ENCODE assay signal across 31 cellular contexts in genomic region chr19:46147166-46147740, GRCh38. TPM values are rescaled to one million over a fixed set of nuclear protein-coding genes. Genes with fewer than 3 reads are reported as not detected.
"Had no signal": no experiment of that assay in that cellular context is flagged by ENCODE, and none has a peak within 500 bp of the region (broad histone marks: within the 10 kb centered on the region; RNA-seq: fewer than 3 reads in every experiment).

No MANE protein-coding gene starts in this region.

- ATAC-seq: PC-3 had no signal

- H3K36me3 Mint-ChIP-seq: activated naive CD8-positive, alpha-beta T cell treated with anti-CD3 and anti-CD28 coated beads for 36 hours had no signal

- H3K4me1 Mint-ChIP-seq: activated CD4-positive, alpha-beta T cell treated with anti-CD3 and anti-CD28 coated beads, Interleukin-2, amount 10 ng/mL, durations not matched to agents 7 days and 5 days had no signal

- H3K27ac Mint-ChIP-seq: activated CD4-positive, alpha-beta T cell treated with anti-CD3 and anti-CD28 coated beads for 36 hours; activated CD4-positive, alpha-beta T cell treated with anti-CD3 and anti-CD28 coated beads, Interleukin-2, amount 10 ng/mL, durations not matched to agents 7 days and 5 days; activated naive CD4-positive, alpha-beta T cell treated with anti-CD3 and anti-CD28 coated beads for 36 hours; activated naive CD8-positive, alpha-beta T cell treated with anti-CD3 and anti-CD28 coated beads for 36 hours; activated T-helper 1 cell treated with anti-CD3 and anti-CD28 coated beads, Interleukin-12 subunit alpha, Interleukin-12 subunit beta, Interleukin-2, Interleukin-4 antibody, amounts not matched to agents 30 ng/mL and 10 ng/mL and 1 ng/mL, durations not matched to agents 14 hours and 24 hours and 36 hours; T-helper 1 cell treated with Interleukin-12 subunit alpha and Interleukin-12 subunit beta and Interleukin-4 antibody, amounts not matched to agents 30 μg/mL and 1 μg/mL, for 36 hours; T-helper 2 cell treated with Interferon-gamma antibody and Interleukin-4, amounts not matched to agents 5 μg/mL and 100 μg/mL, for 36 hours had no signal

- DNase-seq: activated CD4-positive, alpha-beta T cell treated with anti-CD3 and anti-CD28 coated beads, Interleukin-2, amount 10 ng/mL, durations not matched to agents 7 days and 5 days; activated CD8-positive, alpha-beta memory T cell treated with anti-CD3 and anti-CD28 coated beads, Interleukin-2, amount 50 U/mL, for 4 hours; activated gamma-delta T cell treated with Interleukin-2 at 50 U/mL for 16 hours; activated T-cell treated with anti-CD3 and anti-CD28 coated beads for 4 hours; activated T-cell treated with anti-CD3 and anti-CD28 coated beads, Interleukin-2, amount 50 U/mL, for 4 hours; amniotic stem cell; aorta; brain microvascular endothelial cell; MM.1S; MV-4-11; NCI-H1092; NCI-H1436 treated with DMSO at 0.1 percent for 48 hours; NCI-H1694 treated with DMSO at 0.1 percent for 48 hours; NCI-H2029; NCI-H526; NCI-H748 treated with DMSO at 0.1 percent for 48 hours; NK-92 treated with Interleukin-12 subunit alpha and Interleukin-12 subunit beta, amount 100 ng/mL, for 24 hours; Peyer's patch; SHP77 treated with DMSO at 0.1 percent for 48 hours; SK-N-SH had no signal

- H3K4me1 ChIP-seq: Peyer's patch, SJSA1 had no signal

- H3K4me3 Mint-ChIP-seq: activated CD4-positive, alpha-beta T cell treated with anti-CD3 and anti-CD28 coated beads for 36 hours; activated CD4-positive, alpha-beta T cell treated with anti-CD3 and anti-CD28 coated beads, Interleukin-2, amount 10 ng/mL, durations not matched to agents 7 days and 5 days; activated naive CD4-positive, alpha-beta T cell treated with anti-CD3 and anti-CD28 coated beads for 36 hours; activated naive CD8-positive, alpha-beta T cell treated with anti-CD3 and anti-CD28 coated beads for 36 hours; activated T-cell treated with anti-CD3 and anti-CD28 coated beads, Interleukin-2, amount 50 U/mL, for 4 hours; activated T-helper 1 cell treated with anti-CD3 and anti-CD28 coated beads, Interleukin-12 subunit alpha, Interleukin-12 subunit beta, Interleukin-2, Interleukin-4 antibody, amounts not matched to agents 30 ng/mL and 10 ng/mL and 1 ng/mL, durations not matched to agents 14 hours and 24 hours and 36 hours; T-helper 1 cell treated with Interleukin-12 subunit alpha and Interleukin-12 subunit beta and Interleukin-4 antibody, amounts not matched to agents 30 μg/mL and 1 μg/mL, for 36 hours; T-helper 2 cell treated with Interferon-gamma antibody and Interleukin-4, amounts not matched to agents 5 μg/mL and 100 μg/mL, for 36 hours had no signal

- H3K9me3 Mint-ChIP-seq: activated CD4-positive, alpha-beta T cell treated with anti-CD3 and anti-CD28 coated beads, Interleukin-2, amount 10 ng/mL, durations not matched to agents 7 days and 5 days; activated naive CD4-positive, alpha-beta T cell treated with anti-CD3 and anti-CD28 coated beads for 36 hours; activated naive CD8-positive, alpha-beta T cell treated with anti-CD3 and anti-CD28 coated beads for 36 hours; activated T-cell treated with anti-CD3 and anti-CD28 coated beads, Interleukin-2, amount 50 U/mL, for 4 hours; activated T-helper 1 cell treated with anti-CD3 and anti-CD28 coated beads, Interleukin-12 subunit alpha, Interleukin-12 subunit beta, Interleukin-2, Interleukin-4 antibody, amounts not matched to agents 30 ng/mL and 10 ng/mL and 1 ng/mL, durations not matched to agents 14 hours and 24 hours and 36 hours; T-helper 1 cell treated with Interleukin-12 subunit alpha and Interleukin-12 subunit beta and Interleukin-4 antibody, amounts not matched to agents 30 μg/mL and 1 μg/mL, for 36 hours; T-helper 2 cell treated with Interferon-gamma antibody and Interleukin-4, amounts not matched to agents 5 μg/mL and 100 μg/mL, for 36 hours had no signal

- H3K36me3 ChIP-seq: brain microvascular endothelial cell, Peyer's patch, SJSA1 had no signal

- H3K9me3 ChIP-seq: Peyer's patch, SJSA1, SK-N-SH had no signal

- H3K27ac ChIP-seq: brain microvascular endothelial cell, KMS-11, Peyer's patch, SJSA1 had no signal

- H3K27me3 ChIP-seq: Peyer's patch had no signal

- H3K4me3 ChIP-seq: Peyer's patch, SJSA1 had no signal

RNA-seq across cellular contexts. Expression of gene IGFL2, which starts 0.8 kb away (rescaled TPM):
- total RNA-seq: activated CD4-positive, alpha-beta T cell treated with anti-CD3 and anti-CD28 coated beads for 36 hours; activated CD4-positive, alpha-beta T cell treated with anti-CD3 and anti-CD28 coated beads, Interleukin-2, amount 10 ng/mL, durations not matched to agents 7 days and 5 days; activated naive CD4-positive, alpha-beta T cell treated with anti-CD3 and anti-CD28 coated beads for 36 hours; activated naive CD8-positive, alpha-beta T cell treated with anti-CD3 and anti-CD28 coated beads for 36 hours; activated T-cell treated with anti-CD3 and anti-CD28 coated beads, Interleukin-2, amount 50 U/mL, for 4 hours; LHCN-M2; NCI-H460; PC-3; Peyer's patch; SJSA1 had no signal
- polyA plus RNA-seq: aorta had no signal

RNA-seq across cellular contexts. Expression of gene IGFL3, which starts 22.8 kb away (rescaled TPM):
- total RNA-seq: activated CD4-positive, alpha-beta T cell treated with anti-CD3 and anti-CD28 coated beads for 36 hours; activated CD4-positive, alpha-beta T cell treated with anti-CD3 and anti-CD28 coated beads, Interleukin-2, amount 10 ng/mL, durations not matched to agents 7 days and 5 days; activated naive CD4-positive, alpha-beta T cell treated with anti-CD3 and anti-CD28 coated beads for 36 hours; activated naive CD8-positive, alpha-beta T cell treated with anti-CD3 and anti-CD28 coated beads for 36 hours; activated T-cell treated with anti-CD3 and anti-CD28 coated beads, Interleukin-2, amount 50 U/mL, for 4 hours; activated T-helper 1 cell treated with anti-CD3 and anti-CD28 coated beads, Interleukin-12 subunit alpha, Interleukin-12 subunit beta, Interleukin-2, Interleukin-4 antibody, amounts not matched to agents 30 ng/mL and 10 ng/mL and 1 ng/mL, durations not matched to agents 14 hours and 24 hours and 36 hours; aorta; NCI-H460; PC-3; Peyer's patch; SJSA1 had no signal
- polyA plus RNA-seq: aorta, SK-N-SH had no signal
